In the genomic region with DNA sequence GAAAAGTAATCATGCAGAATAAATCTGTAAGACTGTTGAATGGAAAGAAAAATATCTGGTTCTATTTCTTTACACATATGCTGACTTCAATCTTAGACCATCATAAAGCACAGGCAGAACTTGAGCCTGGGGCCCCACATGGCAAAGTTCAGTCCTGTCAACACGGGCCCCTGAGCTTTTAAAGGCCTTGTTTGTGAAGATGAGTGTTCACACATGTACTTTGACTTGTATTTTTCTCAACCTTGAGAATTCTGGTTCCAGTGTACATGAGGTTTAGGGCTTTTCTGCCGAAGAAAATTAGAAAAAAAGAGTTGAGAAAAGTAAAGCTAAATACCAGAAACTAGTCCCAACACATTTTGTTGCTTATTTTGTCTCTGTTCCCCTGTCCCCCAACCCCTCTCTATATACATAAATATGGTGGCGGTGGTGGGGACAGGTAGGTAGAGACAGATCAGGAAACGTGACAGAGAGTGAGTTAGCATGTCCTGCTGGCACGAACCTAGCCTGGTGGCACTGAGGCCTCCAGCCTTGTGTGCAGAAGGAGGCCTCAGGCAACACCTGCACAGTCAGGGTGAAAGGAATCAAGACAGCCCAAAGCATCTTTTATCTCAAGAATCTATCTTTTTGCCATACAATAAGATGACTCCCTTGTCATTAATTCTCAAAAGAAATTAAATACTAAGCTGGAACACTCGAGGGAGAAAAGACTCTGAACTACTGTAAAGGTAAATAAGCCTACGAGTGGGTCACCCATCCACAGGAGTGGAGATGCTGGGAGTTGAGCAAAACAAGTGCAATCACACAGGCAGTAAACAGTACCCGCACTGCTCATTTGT, we compare ENCODE assay signal across 1 cellular context.
TF ChIP-seq lines count a peak whose summit lies in the region.

No MANE protein-coding gene starts in this region.

TF ChIP-seq in HepG2, 621 proteins besides CTCF, POLR2A, EP300 and RAD21 (continued from another document and continues in another):
- no peak for TF ChIP-seq TERF1 (CRISPR knock-in tag; IDR thresholded peaks at IDR 0.05)
- no peak; the same call in 1 of the 2 replicates for TF ChIP-seq POLR2G (IDR thresholded peaks at IDR 0.05; ENCODE audit: low read depth, low read length)
- TF ChIP-seq, protein P1, sequence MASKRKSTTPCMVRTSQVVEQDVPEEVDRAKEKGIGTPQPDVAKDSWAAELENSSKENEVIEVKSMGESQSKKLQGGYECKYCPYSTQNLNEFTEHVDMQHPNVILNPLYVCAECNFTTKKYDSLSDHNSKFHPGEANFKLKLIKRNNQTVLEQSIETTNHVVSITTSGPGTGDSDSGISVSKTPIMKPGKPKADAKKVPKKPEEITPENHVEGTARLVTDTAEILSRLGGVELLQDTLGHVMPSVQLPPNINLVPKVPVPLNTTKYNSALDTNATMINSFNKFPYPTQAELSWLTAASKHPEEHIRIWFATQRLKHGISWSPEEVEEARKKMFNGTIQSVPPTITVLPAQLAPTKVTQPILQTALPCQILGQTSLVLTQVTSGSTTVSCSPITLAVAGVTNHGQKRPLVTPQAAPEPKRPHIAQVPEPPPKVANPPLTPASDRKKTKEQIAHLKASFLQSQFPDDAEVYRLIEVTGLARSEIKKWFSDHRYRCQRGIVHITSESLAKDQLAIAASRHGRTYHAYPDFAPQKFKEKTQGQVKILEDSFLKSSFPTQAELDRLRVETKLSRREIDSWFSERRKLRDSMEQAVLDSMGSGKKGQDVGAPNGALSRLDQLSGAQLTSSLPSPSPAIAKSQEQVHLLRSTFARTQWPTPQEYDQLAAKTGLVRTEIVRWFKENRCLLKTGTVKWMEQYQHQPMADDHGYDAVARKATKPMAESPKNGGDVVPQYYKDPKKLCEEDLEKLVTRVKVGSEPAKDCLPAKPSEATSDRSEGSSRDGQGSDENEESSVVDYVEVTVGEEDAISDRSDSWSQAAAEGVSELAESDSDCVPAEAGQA (IDR thresholded peaks at IDR 0.05; ENCODE audit: low read depth): no peak
- TF ChIP-seq, protein P1 (CRISPR knock-in tag; IDR thresholded peaks at IDR 0.05; ENCODE audit: borderline replicate concordance): no peak
- peak; percentile 87 for TF ChIP-seq GATAD2A (CRISPR knock-in tag; IDR thresholded peaks at IDR 0.05)
- TF ChIP-seq GTF2F1 (IDR thresholded peaks at IDR 0.05; ENCODE audit: low read length): no peak
- TF ChIP-seq ZZZ3 (CRISPR knock-in tag; IDR thresholded peaks at IDR 0.05; ENCODE audit: borderline replicate concordance): no peak
- 0 out of 2 replicates have a peak, but pooled peaks have one; percentile 45 for TF ChIP-seq HOXA5 (CRISPR knock-in tag; IDR thresholded peaks at IDR 0.05)
- TF ChIP-seq ATF1 (CRISPR knock-in tag; IDR thresholded peaks at IDR 0.05): 0 out of 2 replicates have a peak, but pooled peaks have one; percentile 33
- TF ChIP-seq FLYWCH1 (CRISPR knock-in tag; IDR thresholded peaks at IDR 0.05): no peak
- no peak for TF ChIP-seq MTF2 (CRISPR knock-in tag; IDR thresholded peaks at IDR 0.05; ENCODE audit: borderline replicate concordance)
- no peak for TF ChIP-seq ZNF615 (CRISPR knock-in tag; IDR thresholded peaks at IDR 0.05; ENCODE audit: borderline replicate concordance)
- peak; percentile 62; the same call in 1 of the 2 replicates for TF ChIP-seq ZFP1 (CRISPR knock-in tag; IDR thresholded peaks at IDR 0.05)
- peak; percentile 34 to 69; a peak in 2 of 4 replicates for TF ChIP-seq NR2F1 (CRISPR knock-in tag; IDR thresholded peaks at IDR 0.05)
- TF ChIP-seq ZNF230 (CRISPR knock-in tag; IDR thresholded peaks at IDR 0.05): no peak
- TF ChIP-seq HDAC6 (IDR thresholded peaks at IDR 0.05; ENCODE audit: low read depth, low read length): no peak
- peak; percentile 93 for TF ChIP-seq ASH2L (IDR thresholded peaks at IDR 0.05; ENCODE audit: insufficient read length, low read depth, low read length)
- no peak for TF ChIP-seq ZNF569 (CRISPR knock-in tag; IDR thresholded peaks at IDR 0.05; ENCODE audit: borderline replicate concordance)
- TF ChIP-seq KLF16 (CRISPR knock-in tag; IDR thresholded peaks at IDR 0.05): no peak
- peak; percentile 64; the same call in 1 of the 2 replicates for TF ChIP-seq ZNF205 (CRISPR knock-in tag; IDR thresholded peaks at IDR 0.05)
- TF ChIP-seq RBFOX2 (IDR thresholded peaks at IDR 0.05; ENCODE audit: low read depth, low read length): 0 out of 2 replicates have a peak, but pooled peaks have one; percentile 5
- no peak for TF ChIP-seq ZNF703 (CRISPR knock-in tag; IDR thresholded peaks at IDR 0.05; ENCODE audit: borderline replicate concordance)
- no peak for TF ChIP-seq ZNF329 (CRISPR knock-in tag; IDR thresholded peaks at IDR 0.05; ENCODE audit: low read depth)
- no peak for TF ChIP-seq ZIK1 (CRISPR knock-in tag; IDR thresholded peaks at IDR 0.05; ENCODE audit: borderline replicate concordance, low read depth)
- TF ChIP-seq ZNF619 (CRISPR knock-in tag; IDR thresholded peaks at IDR 0.05): no peak
- no peak for TF ChIP-seq NONO (IDR thresholded peaks at IDR 0.05)
- peak; percentile 24; the same call in 1 of the 2 replicates for TF ChIP-seq NONO (CRISPR knock-in tag; conservative IDR thresholded peaks at IDR 0.05)
- TF ChIP-seq ZNF10 (CRISPR knock-in tag; IDR thresholded peaks at IDR 0.05; ENCODE audit: borderline replicate concordance, low read depth): no peak
- no peak for TF ChIP-seq SATB2 (CRISPR knock-in tag; IDR thresholded peaks at IDR 0.05)
- TF ChIP-seq ZNF510 (CRISPR knock-in tag; IDR thresholded peaks at IDR 0.05; ENCODE audit: low read depth): no peak
- TF ChIP-seq PHF8 (CRISPR knock-in tag; IDR thresholded peaks at IDR 0.05): 0 out of 2 replicates have a peak, but pooled peaks have one; percentile 24
- no peak for TF ChIP-seq ZNF83 (CRISPR knock-in tag; IDR thresholded peaks at IDR 0.05; ENCODE audit: borderline replicate concordance)
- no peak for TF ChIP-seq IKZF1 (IDR thresholded peaks at IDR 0.05)
- TF ChIP-seq SMARCE1 (IDR thresholded peaks at IDR 0.05; ENCODE audit: borderline replicate concordance): no peak
- TF ChIP-seq ZNF124 (CRISPR knock-in tag; IDR thresholded peaks at IDR 0.05): no peak
- peak; percentile 64; the same call in 1 of the 2 replicates for TF ChIP-seq SIX1 (CRISPR knock-in tag; IDR thresholded peaks at IDR 0.05; ENCODE audit: borderline replicate concordance)
- no peak for TF ChIP-seq U2AF2 (IDR thresholded peaks at IDR 0.05; ENCODE audit: low read depth, low read length)
- no peak for TF ChIP-seq ARNTL (CRISPR knock-in tag; IDR thresholded peaks at IDR 0.05)
- no peak for TF ChIP-seq ZNF496 (CRISPR knock-in tag; IDR thresholded peaks at IDR 0.05; ENCODE audit: insufficient replicate concordance)
- TF ChIP-seq ATF7 (IDR thresholded peaks at IDR 0.05): no peak
- TF ChIP-seq ATF7 (CRISPR knock-in tag; IDR thresholded peaks at IDR 0.05): no peak
- no peak for TF ChIP-seq ZNF780A (CRISPR knock-in tag; IDR thresholded peaks at IDR 0.05)
- TF ChIP-seq FOXA3 (CRISPR knock-in tag; IDR thresholded peaks at IDR 0.05): peak; percentile 94
- TF ChIP-seq ZHX1 (CRISPR knock-in tag; IDR thresholded peaks at IDR 0.05; ENCODE audit: low read depth): no peak
- TF ChIP-seq ZNF318 (CRISPR knock-in tag; IDR thresholded peaks at IDR 0.05): no peak
